ENCODE assay signal across 8 cellular contexts in genomic region chrX:118807151-118808017, GRCh38. TPM values are rescaled to one million over a fixed set of nuclear protein-coding genes. Genes with fewer than 3 reads are reported as not detected.
DNase-seq lines count a peak whose midpoint lies in the region; ATAC-seq and TF ChIP-seq lines count a peak whose summit lies in the region.

No MANE protein-coding gene starts in this region.

- CTCF ChIA-PET in naive thymus-derived CD4-positive, alpha-beta T cell (lab: Charles Lee), result interaction anchor here (0.5 to 0.8 kb wide), 3 partner anchors 21 to 746 kb away, joined by 3 read pairs; no protein-coding TSS in a partner anchor

- H3K4me1 ChIP-seq in naive thymus-derived CD4-positive, alpha-beta T cell (ENCODE audit: control insufficient read depth in 2 of 2, insufficient read depth in 2 of 2, low read length in 2 of 2), result no peaks in the 10 kb centered on the region
- H3K4me1 ChIP-seq in aorta (ENCODE audit: control insufficient read depth in 1 of 2, insufficient read depth in 2 of 2, low read length in 2 of 2), result no peaks in the 10 kb centered on the region

- intact Hi-C loops in naive thymus-derived CD4-positive, alpha-beta T cell (cut with micrococcal nuclease), result loop anchor here (1.0 to 5.0 kb wide), 4 partner anchors 45 to 348 kb away; no protein-coding TSS in a partner anchor
- intact Hi-C loops in aorta (cut with DNase I), result loop anchor here (5.0 to 10.0 kb wide), 2 partner anchors 165 to 353 kb away; no protein-coding TSS in a partner anchor

- peak; percentile 60 for TF ChIP-seq CTCF in VCaP (conservative IDR thresholded peaks at IDR 0.05)

- peaks cover 0 to 2% (median 0%) of the 10 kb centered on the region in 7 donors for H3K4me1 Mint-ChIP-seq in naive thymus-derived CD4-positive, alpha-beta T cell

- 28 to 42% methylated on average over 4 of the region's 4 CpGs for WGBS in aorta, 2 donors

- no peak overlapping the region for H3K27ac ChIP-seq in VCaP
- no peak overlapping the region for H3K27ac ChIP-seq in epithelial cell of prostate
- no peak overlapping the region for H3K27ac ChIP-seq in naive thymus-derived CD4-positive, alpha-beta T cell (ENCODE audit: low read depth, low read length)
- H3K27ac ChIP-seq in aorta (ENCODE audit: low read depth in 1 of 2, low read length in 2 of 2), result no peak overlapping the region

- H3K27ac Mint-ChIP-seq in naive thymus-derived CD4-positive, alpha-beta T cell, result no peak overlapping the region

- H3K36me3 ChIP-seq in naive thymus-derived CD4-positive, alpha-beta T cell (ENCODE audit: control insufficient read depth in 2 of 3, insufficient read depth in 3 of 3, low read length in 3 of 3), result no peaks in the 10 kb centered on the region
- no peaks in the 10 kb centered on the region for H3K36me3 ChIP-seq in aorta (ENCODE audit: control insufficient read depth in 1 of 2, insufficient read depth in 2 of 2, low read length in 1 of 2)

- POLR2A ChIA-PET in naive thymus-derived CD4-positive, alpha-beta T cell (lab: Charles Lee), result no interaction called here

- ATAC-seq in GM18907 (IDR thresholded peaks at IDR 0.05; ENCODE audit: unreplicated experiment) (peak; percentile 59), aorta (ENCODE audit: low FRiP score) (peak; percentile 77), GM21619 (IDR thresholded peaks at IDR 0.05; ENCODE audit: unreplicated experiment) (no peak)
- peak; percentile 72 for ATAC-seq in naive thymus-derived CD4-positive, alpha-beta T cell

- no peak overlapping the region for H3K4me3 ChIP-seq in naive thymus-derived CD4-positive, alpha-beta T cell (ENCODE audit: low read length)
- H3K4me3 ChIP-seq in aorta (ENCODE audit: low read length in 2 of 2), result no peak overlapping the region

- no peaks in the 10 kb centered on the region for H3K27me3 ChIP-seq in naive thymus-derived CD4-positive, alpha-beta T cell (ENCODE audit: control insufficient read depth in 2 of 2, insufficient read depth in 2 of 2, low read length in 2 of 2)
- no peaks in the 10 kb centered on the region for H3K27me3 ChIP-seq in aorta (ENCODE audit: control insufficient read depth in 1 of 2, insufficient read depth in 2 of 2, low read length in 1 of 2)

- no peaks in the 10 kb centered on the region for H3K36me3 Mint-ChIP-seq in naive thymus-derived CD4-positive, alpha-beta T cell

- H3K9me3 Mint-ChIP-seq in naive thymus-derived CD4-positive, alpha-beta T cell, result no peaks in the 10 kb centered on the region

- H3K9me3 ChIP-seq in naive thymus-derived CD4-positive, alpha-beta T cell (ENCODE audit: control insufficient read depth in 2 of 3, low read length in 3 of 3), result no peaks in the 10 kb centered on the region
- H3K9me3 ChIP-seq in aorta (ENCODE audit: control insufficient read depth, low read length), result no peaks in the 10 kb centered on the region

- no peak overlapping the region for H3K4me3 Mint-ChIP-seq in naive thymus-derived CD4-positive, alpha-beta T cell

- peaks cover 0 to 18% (median 9%) of the 10 kb centered on the region in 5 donors for H3K27me3 Mint-ChIP-seq in naive thymus-derived CD4-positive, alpha-beta T cell

- DNase-seq in AG20443 (ENCODE audit: low spot score) (peak; percentile 47), NCI-H1694 treated with DMSO at 0.1 percent for 48 hours (lab: John Stamatoyannopoulos, UW) (peak; percentile 58), epithelial cell of prostate (ENCODE audit: low read depth, low spot score) (peak; percentile 0), aorta (peak in 1 of 2 donors; percentile 53)
- DNase-seq in naive thymus-derived CD4-positive, alpha-beta T cell, result peak in 6 of 9 donors; percentile 9 to 37 (median 23)

RNA-seq across cellular contexts. Expression of gene ZCCHC12, which starts 16.2 kb away (rescaled TPM):
- total RNA-seq in naive thymus-derived CD4-positive, alpha-beta T cell, result under 1 TPM in 1 of 5 experiments, not detected in 4; 0.16 TPM
- polyA plus RNA-seq in naive thymus-derived CD4-positive, alpha-beta T cell, result under 1 TPM in 1 of 2 donors, not detected in 1; 0.08 TPM
- total RNA-seq in aorta, result under 1 TPM in 1 of 2 donors, not detected in 1; 0.15 TPM
- polyA plus RNA-seq in aorta, result not detected
